Comparison of ENCODE assay signal across 32 cellular contexts in genomic region chr1:45452503-45452902, GRCh38.
"Had no signal": no experiment of that assay in that cellular context is flagged by ENCODE, and none has a peak within 500 bp of the region (broad histone marks: within the 10 kb centered on the region; RNA-seq: fewer than 3 reads in every experiment).

No MANE protein-coding gene starts in this region.

- FAIRE-seq: astrocyte, bronchial epithelial cell had no signal

- DNase-seq: activated CD4-positive, alpha-beta memory T cell treated with anti-CD3 and anti-CD28 coated beads, Interleukin-2, amount 10 ng/mL, durations not matched to agents 7 days and 5 days; activated CD4-positive, alpha-beta T cell treated with anti-CD3 and anti-CD28 coated beads for 1 hour; activated CD4-positive, alpha-beta T cell treated with anti-CD3 and anti-CD28 coated beads for 4 hours; activated CD4-positive, alpha-beta T cell treated with anti-CD3 and anti-CD28 coated beads, Interleukin-2, amount 10 ng/mL, durations not matched to agents 7 days and 5 days; activated CD4-positive, alpha-beta T cell treated with anti-CD3 and anti-CD28 coated beads, Interleukin-2, amount 50 U/mL, for 4 hours; activated CD8-positive, alpha-beta memory T cell treated with anti-CD3 and anti-CD28 coated beads, Interleukin-2, amount 50 U/mL, for 48 hours; activated effector memory CD4-positive, alpha-beta T cell treated with Interleukin-2 at 50 U/mL for 16 hours; activated gamma-delta T cell treated with Interleukin-2 at 50 U/mL for 16 hours; activated naive CD4-positive, alpha-beta T cell treated with anti-CD3 and anti-CD28 coated beads, Interleukin-2, amount 50 U/mL, for 16 hours; activated naive CD4-positive, alpha-beta T cell treated with Interleukin-2 at 50 U/mL for 16 hours; activated T-cell treated with anti-CD3 and anti-CD28 coated beads for 4 hours; activated T-cell treated with anti-CD3 and anti-CD28 coated beads, Interleukin-2, amount 50 U/mL, for 4 hours; amniotic stem cell; anterior cingulate cortex; brain microvascular endothelial cell; dorsolateral prefrontal cortex; effector memory CD4-positive, alpha-beta T cell; endodermal cell; esophagus squamous epithelium; foreskin melanocyte; heart right ventricle; T-helper 1 cell; T-helper 2 cell had no signal

- H3K9me3 Mint-ChIP-seq: activated CD4-positive, alpha-beta memory T cell treated with anti-CD3 and anti-CD28 coated beads, Interleukin-2, amount 10 ng/mL, durations not matched to agents 7 days and 5 days; activated CD4-positive, alpha-beta T cell treated with anti-CD3 and anti-CD28 coated beads, Interleukin-2, amount 10 ng/mL, durations not matched to agents 7 days and 5 days; activated T-cell treated with anti-CD3 and anti-CD28 coated beads, Interleukin-2, amount 50 U/mL, for 4 hours; activated T-helper 17 cell treated with anti-CD3 and anti-CD28 coated beads, Interleukin-2, amount 50 U/mL, for 72 hours; central memory CD8-positive, alpha-beta T cell; dendritic cell treated with granulocyte-macrophage colony-stimulating factor and Interleukin-4, amounts not matched to agents 40 ng/mL and 50 ng/mL, for 4 days; endodermal cell had no signal

- H3K27me3 Mint-ChIP-seq: activated CD4-positive, alpha-beta memory T cell treated with anti-CD3 and anti-CD28 coated beads, Interleukin-2, amount 10 ng/mL, durations not matched to agents 7 days and 5 days; activated CD4-positive, alpha-beta T cell treated with anti-CD3 and anti-CD28 coated beads, Interleukin-2, amount 10 ng/mL, durations not matched to agents 7 days and 5 days; activated naive CD8-positive, alpha-beta T cell; activated T-helper 17 cell treated with anti-CD3 and anti-CD28 coated beads, Interleukin-2, amount 50 U/mL, for 72 hours; central memory CD8-positive, alpha-beta T cell; dendritic cell treated with granulocyte-macrophage colony-stimulating factor and Interleukin-4, amounts not matched to agents 40 ng/mL and 50 ng/mL, for 4 days had no signal

- H3K27ac ChIP-seq: brain microvascular endothelial cell, coronary artery, dorsolateral prefrontal cortex, epithelial cell of prostate, esophagus squamous epithelium, gastroesophageal sphincter, heart right ventricle had no signal

- H3K27ac Mint-ChIP-seq: activated CD4-positive, alpha-beta memory T cell treated with anti-CD3 and anti-CD28 coated beads, Interleukin-2, amount 10 ng/mL, durations not matched to agents 7 days and 5 days; activated CD4-positive, alpha-beta T cell treated with anti-CD3 and anti-CD28 coated beads, Interleukin-2, amount 10 ng/mL, durations not matched to agents 7 days and 5 days; activated naive CD8-positive, alpha-beta T cell; activated T-helper 17 cell treated with anti-CD3 and anti-CD28 coated beads, Interleukin-2, amount 50 U/mL, for 72 hours; dendritic cell treated with granulocyte-macrophage colony-stimulating factor and Interleukin-4, amounts not matched to agents 40 ng/mL and 50 ng/mL, for 4 days; endodermal cell had no signal

- H3K4me3 Mint-ChIP-seq: activated CD4-positive, alpha-beta memory T cell treated with anti-CD3 and anti-CD28 coated beads, Interleukin-2, amount 10 ng/mL, durations not matched to agents 7 days and 5 days; activated CD4-positive, alpha-beta T cell treated with anti-CD3 and anti-CD28 coated beads, Interleukin-2, amount 10 ng/mL, durations not matched to agents 7 days and 5 days; activated naive CD8-positive, alpha-beta T cell; activated T-cell treated with anti-CD3 and anti-CD28 coated beads, Interleukin-2, amount 50 U/mL, for 4 hours; activated T-helper 17 cell treated with anti-CD3 and anti-CD28 coated beads, Interleukin-2, amount 50 U/mL, for 72 hours; central memory CD8-positive, alpha-beta T cell; dendritic cell treated with granulocyte-macrophage colony-stimulating factor and Interleukin-4, amounts not matched to agents 40 ng/mL and 50 ng/mL, for 4 days; endodermal cell had no signal

- ATAC-seq: activated T-cell treated with anti-CD3 and anti-CD28 coated beads, Interleukin-2, amount 50 U/mL, for 4 hours; activated T-helper 17 cell treated with anti-CD3 and anti-CD28 coated beads, Interleukin-2, amount 50 U/mL, for 72 hours; gastroesophageal sphincter; heart right ventricle had no signal

- H3K4me3 ChIP-seq: coronary artery, dorsolateral prefrontal cortex, esophagus squamous epithelium, gastroesophageal sphincter, heart right ventricle had no signal

- H3K9me3 ChIP-seq: esophagus squamous epithelium, gastroesophageal sphincter, heart right ventricle had no signal

- H3K36me3 ChIP-seq: brain microvascular endothelial cell, gastroesophageal sphincter had no signal

- H3K4me1 Mint-ChIP-seq: activated CD4-positive, alpha-beta memory T cell treated with anti-CD3 and anti-CD28 coated beads, Interleukin-2, amount 10 ng/mL, durations not matched to agents 7 days and 5 days; activated T-helper 17 cell treated with anti-CD3 and anti-CD28 coated beads, Interleukin-2, amount 50 U/mL, for 72 hours; central memory CD8-positive, alpha-beta T cell had no signal

- H3K27me3 ChIP-seq: brain microvascular endothelial cell, dorsolateral prefrontal cortex, esophagus squamous epithelium, gastroesophageal sphincter, heart right ventricle had no signal

- H3K4me1 ChIP-seq: esophagus squamous epithelium, gastroesophageal sphincter, heart right ventricle had no signal
